8 cellular contexts compared by ENCODE assay signal in the genomic region with DNA sequence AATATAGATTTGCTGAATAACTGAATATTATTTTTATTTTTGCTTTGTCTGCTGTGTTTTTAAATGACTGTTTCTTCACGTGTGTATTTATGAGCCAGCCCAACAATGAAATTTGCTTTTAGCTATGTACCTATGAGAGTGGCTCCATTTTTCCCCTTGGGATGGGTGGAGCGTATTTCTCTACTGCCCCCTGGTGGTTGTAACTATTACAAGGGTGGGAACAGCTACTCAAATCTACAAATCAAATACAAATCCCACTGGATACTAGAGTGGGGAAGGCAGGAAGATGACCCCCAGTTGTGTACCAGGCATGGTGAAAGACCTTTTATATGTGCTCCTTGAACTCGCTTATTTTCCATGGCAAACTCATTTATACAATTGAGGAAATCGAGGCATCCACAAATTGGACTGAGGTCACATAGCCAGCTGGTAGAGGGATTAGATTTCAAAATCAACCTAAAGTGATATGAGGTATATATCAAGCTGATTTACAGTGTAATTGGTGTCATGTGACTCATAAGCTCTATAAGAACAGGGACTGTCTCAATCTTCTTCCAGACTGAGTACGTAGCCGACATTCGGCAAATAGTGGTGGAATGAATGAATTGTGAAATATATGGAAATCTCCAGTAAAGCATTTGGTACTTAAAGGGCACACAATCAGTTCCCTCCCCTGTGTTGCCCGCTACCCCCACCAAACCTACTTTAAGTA.
DNase-seq lines count a peak whose midpoint lies in the region; ATAC-seq, FAIRE-seq and TF ChIP-seq lines count a peak whose summit lies in the region.

No MANE protein-coding gene starts in this region.

- H3K4me3 Mint-ChIP-seq in Caco-2 (ENCODE audit: unreplicated experiment) = no peak overlapping the region
- no peak overlapping the region for H3K4me3 Mint-ChIP-seq in astrocyte (ENCODE audit: unreplicated experiment)

- H3K79me2 ChIP-seq in astrocyte (ENCODE audit: insufficient read depth, low read length) = no peaks in the 10 kb centered on the region

- H3K4me1 Mint-ChIP-seq in Caco-2 (ENCODE audit: low read depth, unreplicated experiment) = peaks cover 11% of the 10 kb centered on the region
- H3K4me1 Mint-ChIP-seq in astrocyte (ENCODE audit: low read depth, unreplicated experiment) = peaks cover 2% of the 10 kb centered on the region

- H4K20me1 ChIP-seq in astrocyte (ENCODE audit: insufficient read depth, low read length) = no peaks in the 10 kb centered on the region

- no peak for FAIRE-seq in astrocyte (lab: Jason Lieb, UNC)

- no peaks in the 10 kb centered on the region for H3K36me3 Mint-ChIP-seq in Caco-2 (ENCODE audit: insufficient read depth, unreplicated experiment)
- H3K36me3 Mint-ChIP-seq in astrocyte (ENCODE audit: low read depth, unreplicated experiment) = no peaks in the 10 kb centered on the region

- H3K27me3 Mint-ChIP-seq in Caco-2 (ENCODE audit: insufficient read depth, unreplicated experiment) (peaks cover 2% of the 10 kb centered on the region), astrocyte (ENCODE audit: low read depth, unreplicated experiment) (no peaks in the 10 kb centered on the region)

- peak; percentile 48 to 71 for DNase-seq in Caco-2
- peak; percentile 29 for DNase-seq in NCI-H2227 treated with DMSO at 0.1 percent for 48 hours (lab: John Stamatoyannopoulos, UW)
- peak; percentile 24 for DNase-seq in astrocyte (ENCODE audit: low read depth)
- peak; percentile 73 for DNase-seq in iPS-NIHi7 (ENCODE audit: extremely low spot score)
- no peak for DNase-seq in thoracic aorta (ENCODE audit: low spot score)
- DNase-seq in islet precursor cell = no peak

- POLR2A ChIA-PET in Caco-2 (lab: Charles Lee) = no interaction called here

- H3K4me2 ChIP-seq in astrocyte (ENCODE audit: low read length) = no peak overlapping the region

- H3K4me1 ChIP-seq in Caco-2 (0 out of 2 replicates have a peak, but pooled peaks cover 3% of the 10 kb centered on the region), astrocyte (ENCODE audit: insufficient read depth, low read length) (no peaks in the 10 kb centered on the region), thoracic aorta (ENCODE audit: control insufficient read depth in 1 of 2, low read depth in 2 of 2) (no peaks in the 10 kb centered on the region)

- BruUV-seq in Caco-2 (replicated peaks; lab: Mats Ljungman, UMichigan) = no TSS peak

- no peak overlapping the region for H2AFZ ChIP-seq in astrocyte (ENCODE audit: low read depth, low read length)

- H3K4me3 ChIP-seq in Caco-2 (ENCODE audit: low read depth, low read length) = no peak overlapping the region
- H3K4me3 ChIP-seq in astrocyte (ENCODE audit: insufficient read depth, low read depth, low read length) = no peak overlapping the region
- H3K4me3 ChIP-seq in thoracic aorta = no peak overlapping the region

- H3K36me3 ChIP-seq in Caco-2 (ENCODE audit: control insufficient read depth, insufficient read depth, low read length) (no peaks in the 10 kb centered on the region), astrocyte (ENCODE audit: insufficient read depth, low read length) (no peaks in the 10 kb centered on the region), thoracic aorta (no peaks in the 10 kb centered on the region)

- ATAC-seq in GM18909 (IDR thresholded peaks at IDR 0.05; ENCODE audit: poor library complexity, unreplicated experiment) (peak; percentile 75), HG03196 (IDR thresholded peaks at IDR 0.05; ENCODE audit: unreplicated experiment) (peak; percentile 64), thoracic aorta (ENCODE audit: insufficient number of reproducible peaks, low FRiP score, low read depth) (no peak)

- H3K27me3 ChIP-seq in Caco-2 (replicated peaks; ENCODE audit: control insufficient read depth, insufficient read depth, low read length) (no peaks in the 10 kb centered on the region), astrocyte (ENCODE audit: insufficient read depth, low read length) (no peaks in the 10 kb centered on the region), thoracic aorta (replicated peaks; ENCODE audit: insufficient read depth) (no peaks in the 10 kb centered on the region)

- CTCF ChIA-PET in Caco-2 (lab: Charles Lee) = interaction anchor here (0.5 to 1.2 kb wide), 10 partner anchors 19 to 537 kb away, joined by 3 to 54 read pairs (median 3); a partner anchor contains a TSS

- H3K9me3 Mint-ChIP-seq in Caco-2 (ENCODE audit: unreplicated experiment) = no peaks in the 10 kb centered on the region
- H3K9me3 Mint-ChIP-seq in astrocyte (ENCODE audit: unreplicated experiment) = no peaks in the 10 kb centered on the region

- H3K9ac ChIP-seq in astrocyte (ENCODE audit: low read length) = no peak overlapping the region

- H3K27ac Mint-ChIP-seq in Caco-2 (ENCODE audit: unreplicated experiment) = no peak overlapping the region
- H3K27ac Mint-ChIP-seq in astrocyte (ENCODE audit: unreplicated experiment) = no peak overlapping the region

- intact Hi-C loops in Caco-2 (cut with micrococcal nuclease; ENCODE audit: unreplicated experiment) = loop anchor here (1.0 to 2.0 kb wide), 2 partner anchors 40 to 368 kb away; no protein-coding TSS in a partner anchor

- no peaks in the 10 kb centered on the region for H3K9me3 ChIP-seq in Caco-2
- H3K9me3 ChIP-seq in astrocyte (ENCODE audit: insufficient read depth, low read depth, low read length) = no peaks in the 10 kb centered on the region
- no peaks in the 10 kb centered on the region for H3K9me3 ChIP-seq in thoracic aorta

- TF ChIP-seq CTCF in Caco-2 (IDR thresholded peaks at IDR 0.05; ENCODE audit: insufficient read depth in 1 of 2, low read depth in 1 of 2, low read length in 1 of 2, severe bottlenecking in 1 of 2, unreplicated experiment in 1 of 2) (peak; percentile 78 to 88), astrocyte (IDR thresholded peaks at IDR 0.05; ENCODE audit: insufficient read depth, low read depth, low read length) (peak; percentile 84), thoracic aorta (IDR thresholded peaks at IDR 0.05) (peak; percentile 83)

- H3K27ac ChIP-seq in astrocyte (ENCODE audit: low read depth, low read length) (no peak overlapping the region), thoracic aorta (no peak overlapping the region)

Comparison
In these comparisons a context has a peak if more than half of its experiments do, and no peak if none do; other contexts are left out.
1. DNase-seq: peak in Caco-2 (2 of 2), NCI-H2227 treated with DMSO at 0.1 percent for 48 hours (single experiment), astrocyte (single experiment) and iPS-NIHi7 (single experiment); none in thoracic aorta (single experiment) and islet precursor cell (single experiment).
2. Peak in every context shown above with its lines, with median percentiles within 50 percentile points of each other: CTCF ChIP-seq.